14 cellular contexts compared by ENCODE assay signal in genomic region chr11:105489431-105489830, GRCh38.
A peak's percentile ranks its signal among the peaks of the same experiment; 100 is the strongest.
DNase-seq lines count a peak whose midpoint lies in the region; ATAC-seq and TF ChIP-seq lines count a peak whose summit lies in the region.
"Had no signal": no experiment of that assay in that cellular context is flagged by ENCODE, and none has a peak within 500 bp of the region (broad histone marks: within the 10 kb centered on the region; RNA-seq: fewer than 3 reads in every experiment).

No MANE protein-coding gene starts in this region.

- H4K20me1 ChIP-seq in fibroblast of lung (ENCODE audit: control insufficient read depth, extremely low read depth, insufficient read depth, low read length) = no peaks in the 10 kb centered on the region

- H3K36me3 ChIP-seq in fibroblast of lung (ENCODE audit: control insufficient read depth, insufficient read depth, low read length) (no peaks in the 10 kb centered on the region), neuronal stem cell (replicated peaks in 1 of 2; ENCODE audit: control insufficient read depth in 2 of 2, insufficient read depth in 2 of 2, low read length in 2 of 2) (no peaks in the 10 kb centered on the region)

- TF ChIP-seq POLR2A in erythroblast (IDR thresholded peaks at IDR 0.05; ENCODE audit: low read length) = no peak

- H3K79me2 ChIP-seq in fibroblast of lung (ENCODE audit: control insufficient read depth, insufficient read depth, low read length) = no peaks in the 10 kb centered on the region

- H4K91ac ChIP-seq in neuronal stem cell (ENCODE audit: low read depth, low read length, poor library complexity) = no peak overlapping the region

- no peak overlapping the region for H3K4ac ChIP-seq in neuronal stem cell (ENCODE audit: low read length)

- no peak overlapping the region for H2BK12ac ChIP-seq in neuronal stem cell (ENCODE audit: low read length)

- no peak overlapping the region for H3K14ac ChIP-seq in neuronal stem cell (ENCODE audit: low read length)

- no peak overlapping the region for H2BK15ac ChIP-seq in neuronal stem cell (ENCODE audit: low read length)

- H4K8ac ChIP-seq in neuronal stem cell (ENCODE audit: low read depth, low read length) = no peak overlapping the region

- no peak overlapping the region for H2BK120ac ChIP-seq in neuronal stem cell (ENCODE audit: low read depth, low read length)

- H3K4me1 ChIP-seq in fibroblast of lung (ENCODE audit: control insufficient read depth, extremely low read depth, insufficient read depth, low read length) (no peaks in the 10 kb centered on the region), neuronal stem cell (ENCODE audit: control insufficient read depth in 2 of 2, insufficient read depth in 1 of 2, low read depth in 1 of 2, low read length in 2 of 2) (no peaks in the 10 kb centered on the region)

- H2AK5ac ChIP-seq in neuronal stem cell (ENCODE audit: low read depth, low read length) = no peak overlapping the region

- H3K23ac ChIP-seq in neuronal stem cell (ENCODE audit: low read depth, low read length, poor library complexity) = no peak overlapping the region

- H3K27me3 ChIP-seq in fibroblast of lung (ENCODE audit: control insufficient read depth, insufficient read depth, low read length) (no peaks in the 10 kb centered on the region), neuronal stem cell (ENCODE audit: control insufficient read depth in 3 of 3, insufficient read depth in 3 of 3, low read depth in 1 of 3, low read length in 3 of 3) (no peaks in the 10 kb centered on the region)

- ATAC-seq in HG02763 (IDR thresholded peaks at IDR 0.05; ENCODE audit: unreplicated experiment) (no peak), left lobe of liver (no peak), GM19324 (IDR thresholded peaks at IDR 0.05; ENCODE audit: low FRiP score, unreplicated experiment) (no peak)
- ATAC-seq: sciatic nerve had no signal

- in situ Hi-C loops in G401 (cut with HindIII; ENCODE audit: low sequenced_read_pairs) = no loop called here

- WGBS in neuronal stem cell (ENCODE audit: extremely low coverage in 2 of 2, insufficient read length in 2 of 2, insufficient replicate concordance in 1 of 2), 2 donors = no CpG with 5 or more reads among the region's 4 CpGs

- no peak overlapping the region for H2BK5ac ChIP-seq in neuronal stem cell (ENCODE audit: low read length)

- no peaks in the 10 kb centered on the region for H3K79me1 ChIP-seq in neuronal stem cell (ENCODE audit: low read depth, low read length)

- peak; percentile 56 for DNase-seq in G401 (ENCODE audit: low spot score)
- DNase-seq in NCI-H69 (lab: John Stamatoyannopoulos, UW) = peak; percentile 18
- DNase-seq in fibroblast of lung (ENCODE audit: low read depth in 2 of 2) = peak; percentile 10 to 50
- peak; percentile 56 for DNase-seq in neuronal stem cell (ENCODE audit: low spot score)
- no peak for DNase-seq in erythroblast (lab: John Stamatoyannopoulos, UW)
- no peak for DNase-seq in left lobe of liver (ENCODE audit: low spot score)
- DNase-seq: activated CD4-positive, CD25-positive, alpha-beta regulatory T cell; activated T-cell treated with anti-CD3 and anti-CD28 coated beads, Interleukin-2, amount 50 U/mL, for 1 hour; amniotic stem cell; MV-4-11; NK-92 treated with Interleukin-12 subunit alpha and Interleukin-12 subunit beta, amount 100 ng/mL, for 24 hours had no signal

- H3K18ac ChIP-seq in neuronal stem cell (ENCODE audit: low read length) = no peak overlapping the region

- H3K9me3 ChIP-seq in fibroblast of lung (ENCODE audit: control insufficient read depth, insufficient read depth, low read depth, low read length) (no peaks in the 10 kb centered on the region), neuronal stem cell (replicated peaks in 1 of 2; ENCODE audit: control insufficient read depth in 2 of 2, insufficient read depth in 1 of 2, low read depth in 1 of 2, low read length in 2 of 2) (no peaks in the 10 kb centered on the region)

- TF ChIP-seq CTCF in fibroblast of lung (conservative IDR thresholded peaks at IDR 0.05 in 1 of 2, IDR thresholded peaks at IDR 0.05 in 1 of 2; ENCODE audit: low read depth in 1 of 2, low read length in 2 of 2) = no peak

- peak overlapping the region; percentile 50 for H2AFZ ChIP-seq in fibroblast of lung (ENCODE audit: low read length)
- no peak overlapping the region for H2AFZ ChIP-seq in neuronal stem cell (ENCODE audit: low read length)

- H3K9ac ChIP-seq in fibroblast of lung (ENCODE audit: insufficient read depth, low read length) = no peak overlapping the region
- no peak overlapping the region for H3K9ac ChIP-seq in neuronal stem cell (ENCODE audit: low read depth, low read length, poor library complexity)

- H3K27ac ChIP-seq in fibroblast of lung (ENCODE audit: insufficient read depth, low read length) (no peak overlapping the region), neuronal stem cell (replicated peaks; ENCODE audit: low read length) (no peak overlapping the region)

- H3K4me2 ChIP-seq in fibroblast of lung (ENCODE audit: extremely low read depth, insufficient read depth, low read length) (peak overlapping the region; percentile 60), neuronal stem cell (ENCODE audit: insufficient read depth, low read length, poor library complexity, severe bottlenecking) (no peak overlapping the region)

- peak overlapping the region in 1 of 4 experiments; percentile 27 for H3K4me3 ChIP-seq in fibroblast of lung (replicated peaks in 1 of 4; ENCODE audit: control extremely low read depth in 1 of 4, insufficient read depth in 1 of 4, low read depth in 3 of 4, low read length in 4 of 4)
- H3K4me3 ChIP-seq in neuronal stem cell (ENCODE audit: low read length in 2 of 2) = no peak overlapping the region

Comparison
In these comparisons a context has a peak if more than half of its experiments do, and no peak if none do; other contexts are left out.
1. DNase-seq: peak in G401 (single experiment), NCI-H69 (single experiment), fibroblast of lung (2 of 2) and neuronal stem cell (single experiment); none in erythroblast (0 of 2) and left lobe of liver (single experiment).